ENCODE assay signal across 1 cellular context in genomic region chr2:10137053-10137843, GRCh38.
A peak's percentile ranks its signal among the peaks of the same experiment; 100 is the strongest.
TF ChIP-seq lines count a peak whose summit lies in the region.

No MANE protein-coding gene starts in this region.

TF ChIP-seq in HepG2, 621 proteins besides CTCF, POLR2A, EP300 and RAD21:
- TF ChIP-seq MTF2 (CRISPR knock-in tag; IDR thresholded peaks at IDR 0.05; ENCODE audit: borderline replicate concordance): no peak
- TF ChIP-seq XBP1 (CRISPR knock-in tag; IDR thresholded peaks at IDR 0.05): no peak
- no peak for TF ChIP-seq KDM2A (CRISPR knock-in tag; IDR thresholded peaks at IDR 0.05; ENCODE audit: borderline replicate concordance, low read depth)
- 0 out of 2 replicates have a peak, but pooled peaks have one; percentile 3 for TF ChIP-seq ZFX (CRISPR knock-in tag; IDR thresholded peaks at IDR 0.05; ENCODE audit: low read depth)
- peak; percentile 73 for TF ChIP-seq ZNF629 (CRISPR knock-in tag; conservative IDR thresholded peaks at IDR 0.05)
- 0 out of 2 replicates have a peak, but pooled peaks have one; percentile 23 for TF ChIP-seq FOSL2 (CRISPR knock-in tag; IDR thresholded peaks at IDR 0.05)
- TF ChIP-seq ZNF430 (CRISPR knock-in tag; IDR thresholded peaks at IDR 0.05): 0 out of 2 replicates have a peak, but pooled peaks have one; percentile 50
- TF ChIP-seq ZMYM2 (CRISPR knock-in tag; IDR thresholded peaks at IDR 0.05): 0 out of 2 replicates have a peak, but pooled peaks have one; percentile 6
- peak; percentile 55; the same call in 1 of the 2 replicates for TF ChIP-seq POLR2G (IDR thresholded peaks at IDR 0.05; ENCODE audit: low read depth, low read length)
- peak; percentile 68 for TF ChIP-seq RBM22 (optimal IDR thresholded peaks at IDR 0.05; ENCODE audit: low read length)
- no peak for TF ChIP-seq NONO (IDR thresholded peaks at IDR 0.05)
- peak; percentile 37; the same call in 1 of the 2 replicates for TF ChIP-seq NONO (CRISPR knock-in tag; conservative IDR thresholded peaks at IDR 0.05)
